27 cellular contexts compared by ENCODE assay signal in the genomic region with DNA sequence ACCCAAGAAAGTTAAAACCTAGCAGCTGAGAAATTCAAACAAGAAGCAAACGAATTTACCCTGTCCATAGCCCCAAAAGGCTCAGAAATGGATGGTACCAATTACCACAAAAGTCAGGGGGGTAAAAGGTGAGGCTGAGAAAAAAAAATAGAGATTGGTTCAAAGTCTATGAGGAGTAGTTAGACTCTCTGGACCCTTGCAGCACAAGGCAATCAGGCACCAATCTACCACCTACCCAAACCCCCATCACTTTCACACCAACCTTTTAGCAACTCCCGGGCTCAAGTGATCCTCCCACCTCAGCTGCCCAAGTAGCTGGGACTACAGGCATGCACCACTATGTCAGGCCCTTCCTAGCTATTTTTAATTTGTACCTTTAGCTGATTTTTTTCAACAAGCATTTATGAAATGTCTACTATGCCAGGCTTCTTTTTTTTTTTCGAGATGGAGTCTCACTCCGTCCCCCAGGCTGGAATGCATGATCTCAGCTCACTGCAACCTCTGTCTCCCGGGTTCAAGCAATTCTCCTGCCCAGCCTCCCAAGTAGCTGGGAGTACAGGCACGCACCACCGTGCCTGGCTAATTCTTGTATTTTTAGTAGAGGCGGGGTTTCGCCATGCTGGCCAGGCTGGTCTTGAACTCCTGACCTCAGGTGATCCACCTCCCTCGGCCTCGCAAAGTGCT.
"Had no signal": no experiment of that assay in that cellular context is flagged by ENCODE, and none has a peak within 500 bp of the region (broad histone marks: within the 10 kb centered on the region; RNA-seq: fewer than 3 reads in every experiment).

No MANE protein-coding gene starts in this region.

- H3K27ac ChIP-seq: brain microvascular endothelial cell, gastroesophageal sphincter, hepatocyte, testis, transverse colon, uterus had no signal

- H3K36me3 ChIP-seq: brain microvascular endothelial cell, gastroesophageal sphincter, transverse colon, uterus had no signal

- H2AFZ ChIP-seq: hepatocyte had no signal

- H3K9me3 Mint-ChIP-seq: activated CD4-positive, alpha-beta memory T cell treated with anti-CD3 and anti-CD28 coated beads, Interleukin-2, amount 10 ng/mL, durations not matched to agents 7 days and 5 days; activated T-helper 17 cell treated with anti-CD3 and anti-CD28 coated beads, Interleukin-2, amount 50 U/mL, for 72 hours; effector memory CD8-positive, alpha-beta T cell had no signal

- H3K4me3 Mint-ChIP-seq: activated CD4-positive, alpha-beta memory T cell treated with anti-CD3 and anti-CD28 coated beads, Interleukin-2, amount 10 ng/mL, durations not matched to agents 7 days and 5 days; activated CD4-positive, alpha-beta T cell treated with anti-CD3 and anti-CD28 coated beads, Interleukin-2, amount 10 ng/mL, durations not matched to agents 7 days and 5 days; activated T-cell treated with anti-CD3 and anti-CD28 coated beads, Interleukin-2, amount 50 U/mL, for 4 hours; activated T-helper 17 cell treated with anti-CD3 and anti-CD28 coated beads, Interleukin-2, amount 50 U/mL, for 72 hours; effector memory CD8-positive, alpha-beta T cell; naive thymus-derived CD8-positive, alpha-beta T cell had no signal

- H3K9me3 ChIP-seq: gastroesophageal sphincter, testis, transverse colon, uterus had no signal

- H3K4me3 ChIP-seq: gastroesophageal sphincter, hepatocyte, testis, transverse colon, uterus had no signal

- H3K27me3 Mint-ChIP-seq: activated CD4-positive, alpha-beta memory T cell treated with anti-CD3 and anti-CD28 coated beads, Interleukin-2, amount 10 ng/mL, durations not matched to agents 7 days and 5 days; activated CD4-positive, alpha-beta T cell treated with anti-CD3 and anti-CD28 coated beads, Interleukin-2, amount 10 ng/mL, durations not matched to agents 7 days and 5 days; activated T-helper 17 cell treated with anti-CD3 and anti-CD28 coated beads, Interleukin-2, amount 50 U/mL, for 72 hours; effector memory CD8-positive, alpha-beta T cell; naive thymus-derived CD8-positive, alpha-beta T cell had no signal

- H3K27ac Mint-ChIP-seq: activated CD4-positive, alpha-beta memory T cell treated with anti-CD3 and anti-CD28 coated beads, Interleukin-2, amount 10 ng/mL, durations not matched to agents 7 days and 5 days; activated CD4-positive, alpha-beta T cell treated with anti-CD3 and anti-CD28 coated beads, Interleukin-2, amount 10 ng/mL, durations not matched to agents 7 days and 5 days; activated T-helper 17 cell treated with anti-CD3 and anti-CD28 coated beads, Interleukin-2, amount 50 U/mL, for 72 hours had no signal

- FAIRE-seq: astrocyte, endothelial cell of umbilical vein, keratinocyte had no signal

- H3K4me2 ChIP-seq: hepatocyte had no signal

- H3K27me3 ChIP-seq: brain microvascular endothelial cell, gastroesophageal sphincter, hepatocyte, testis, transverse colon, uterus had no signal

- ATAC-seq: activated T-cell treated with anti-CD3 and anti-CD28 coated beads, Interleukin-2, amount 50 U/mL, for 4 hours; activated T-helper 17 cell treated with anti-CD3 and anti-CD28 coated beads, Interleukin-2, amount 50 U/mL, for 72 hours; effector memory CD8-positive, alpha-beta T cell; gastroesophageal sphincter; left cardiac atrium; left ventricle myocardium superior; naive thymus-derived CD8-positive, alpha-beta T cell; right cardiac atrium; stimulated activated naive CD8-positive, alpha-beta T cell treated with anti-CD3 and anti-CD28 coated beads, Interleukin-15, Interleukin-2, amounts not matched to agents 100 U/mL and 50 U/mL, for 24 hours had no signal

- H3K4me1 ChIP-seq: testis, uterus had no signal

- DNase-seq: activated CD4-positive, alpha-beta memory T cell treated with anti-CD3 and anti-CD28 coated beads, Interleukin-2, amount 10 ng/mL, durations not matched to agents 7 days and 5 days; activated CD4-positive, alpha-beta T cell treated with anti-CD3 and anti-CD28 coated beads for 1 hour; activated CD4-positive, alpha-beta T cell treated with anti-CD3 and anti-CD28 coated beads, Interleukin-2, amount 10 ng/mL, durations not matched to agents 7 days and 5 days; activated gamma-delta T cell treated with Interleukin-2 at 50 U/mL for 16 hours; activated naive CD4-positive, alpha-beta T cell treated with anti-CD3 and anti-CD28 coated beads, Interleukin-2, amount 50 U/mL, for 16 hours; activated T-cell treated with anti-CD3 and anti-CD28 coated beads, Interleukin-2, amount 50 U/mL, for 4 hours; amniotic stem cell; brain microvascular endothelial cell; cortex of kidney; effector memory CD8-positive, alpha-beta T cell; left cardiac atrium; left ventricle myocardium superior; naive thymus-derived CD8-positive, alpha-beta T cell; posterior cingulate gyrus; right cardiac atrium; stimulated activated CD4-positive, alpha-beta T cell treated with anti-CD3 and anti-CD28 coated beads, Interleukin-4, amount 100 ng/mL, for 1 hour; stimulated activated naive CD8-positive, alpha-beta T cell treated with anti-CD3 and anti-CD28 coated beads, Interleukin-15, Interleukin-2, amounts not matched to agents 100 U/mL and 50 U/mL, for 24 hours; T1000; testis; transverse colon; uterus had no signal
